In genomic region chr12:46884362-46884761, GRCh38 we compare ENCODE assay signal across 35 cellular contexts.
"Had no signal": no experiment of that assay in that cellular context is flagged by ENCODE, and none has a peak within 500 bp of the region (broad histone marks: within the 10 kb centered on the region; RNA-seq: fewer than 3 reads in every experiment).

No MANE protein-coding gene starts in this region.

- H3K27me3 ChIP-seq: MG63 had no signal

- H3K4me3 ChIP-seq: MG63 had no signal

- H3K36me3 ChIP-seq: MG63 had no signal

- DNase-seq: Karpas-422, Kasumi-1, KBM-7, KG1, MG63, MM.1S, MV-4-11, NCI-H1048, NCI-H1092, NCI-H1092 treated with DMSO at 0.1 percent for 48 hours, NCI-H1105, NCI-H1105 treated with DMSO at 0.1 percent for 48 hours, NCI-H1417, NCI-H1417 treated with DMSO at 0.1 percent for 48 hours, NCI-H1436, NCI-H1436 treated with DMSO at 0.1 percent for 48 hours, NCI-H146, NCI-H1694, NCI-H1694 treated with DMSO at 0.1 percent for 48 hours, NCI-H187, NCI-H187 treated with DMSO at 0.1 percent for 48 hours, NCI-H1930, NCI-H2029, NCI-H2029 treated with DMSO at 0.1 percent for 48 hours, NCI-H2081, NCI-H2081 treated with DMSO at 0.1 percent for 48 hours, NCI-H2107, NCI-H2171, NCI-H2171 treated with DMSO at 0.1 percent for 48 hours, NCI-H2227 treated with DMSO at 0.1 percent for 48 hours, NCI-H226, NCI-H345, NCI-H446, NCI-H446 treated with DMSO at 0.1 percent for 48 hours had no signal

- H3K27ac ChIP-seq: KMS-11 had no signal
